1 cellular context compared by ENCODE assay signal in the genomic region with DNA sequence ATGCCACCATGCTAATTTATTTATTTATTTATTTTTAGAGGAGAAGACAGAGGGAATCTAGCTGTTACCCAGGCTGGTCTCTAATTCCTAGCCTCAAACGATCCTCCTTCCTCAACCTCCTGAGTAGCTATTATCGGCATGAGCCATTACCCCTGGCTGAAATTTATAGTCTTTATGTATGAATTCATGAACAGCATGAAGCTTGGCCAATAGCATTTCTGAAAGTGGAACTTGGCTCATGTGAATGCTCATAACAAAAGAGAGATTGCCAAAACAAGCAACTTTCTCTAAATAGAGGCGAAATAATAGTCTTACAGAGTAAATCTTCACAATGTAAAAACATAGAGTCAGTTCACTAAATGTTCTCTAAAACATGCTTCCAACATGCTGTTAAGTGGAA.
TF ChIP-seq lines count a peak whose summit lies in the region.

No MANE protein-coding gene starts in this region.

TF ChIP-seq in IMR-90, 13 proteins besides CTCF, POLR2A, EP300 and RAD21:
- TF ChIP-seq RCOR1 (IDR thresholded peaks at IDR 0.05; ENCODE audit: insufficient replicate concordance, low read length) (no peak), RFX5 (IDR thresholded peaks at IDR 0.05; ENCODE audit: low read depth, low read length) (no peak), NFE2L2 (IDR thresholded peaks at IDR 0.05; ENCODE audit: low read depth, low read length) (no peak), CHD1 (IDR thresholded peaks at IDR 0.05; ENCODE audit: low read depth, low read length) (no peak), MAZ (IDR thresholded peaks at IDR 0.05; ENCODE audit: borderline replicate concordance, low read depth, low read length) (no peak), MXI1 (IDR thresholded peaks at IDR 0.05; ENCODE audit: borderline replicate concordance, low read depth, low read length) (no peak), SMC3 (IDR thresholded peaks at IDR 0.05; ENCODE audit: low read depth, low read length) (no peak), CEBPB (IDR thresholded peaks at IDR 0.05; ENCODE audit: low read depth, low read length) (no peak), FOS (IDR thresholded peaks at IDR 0.05; ENCODE audit: low read depth, low read length) (no peak), MAFK (IDR thresholded peaks at IDR 0.05; ENCODE audit: low read depth, low read length) (no peak), BHLHE40 (IDR thresholded peaks at IDR 0.05; ENCODE audit: low read depth, low read length) (no peak)
- TF ChIP-seq, protein P1, sequence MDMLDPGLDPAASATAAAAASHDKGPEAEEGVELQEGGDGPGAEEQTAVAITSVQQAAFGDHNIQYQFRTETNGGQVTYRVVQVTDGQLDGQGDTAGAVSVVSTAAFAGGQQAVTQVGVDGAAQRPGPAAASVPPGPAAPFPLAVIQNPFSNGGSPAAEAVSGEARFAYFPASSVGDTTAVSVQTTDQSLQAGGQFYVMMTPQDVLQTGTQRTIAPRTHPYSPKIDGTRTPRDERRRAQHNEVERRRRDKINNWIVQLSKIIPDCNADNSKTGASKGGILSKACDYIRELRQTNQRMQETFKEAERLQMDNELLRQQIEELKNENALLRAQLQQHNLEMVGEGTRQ (IDR thresholded peaks at IDR 0.05; ENCODE audit: low read depth, low read length): no peak
